ENCODE assay signal across 25 cellular contexts in genomic region chr15:62962101-62962995, GRCh38.
DNase-seq lines count a peak whose midpoint lies in the region.
"Had no signal": no experiment of that assay in that cellular context is flagged by ENCODE, and none has a peak within 500 bp of the region (broad histone marks: within the 10 kb centered on the region; RNA-seq: fewer than 3 reads in every experiment).

No MANE protein-coding gene starts in this region.

- H3K27me3 Mint-ChIP-seq in T-helper 2 cell treated with Interferon-gamma antibody and Interleukin-4, amounts not matched to agents 5 μg/mL and 100 μg/mL, for 36 hours (ENCODE audit: low read depth) = peaks cover 5% of the 10 kb centered on the region
- no peaks in the 10 kb centered on the region for H3K27me3 Mint-ChIP-seq in activated naive CD4-positive, alpha-beta T cell treated with anti-CD3 and anti-CD28 coated beads for 36 hours (ENCODE audit: low read depth)

- no peak overlapping the region for H3K9ac ChIP-seq in neuronal stem cell (ENCODE audit: low read depth, low read length, poor library complexity)
- H3K9ac ChIP-seq: GM23248 had no signal

- H3K14ac ChIP-seq in neuronal stem cell (ENCODE audit: low read length) = no peak overlapping the region

- no peak overlapping the region for H3K4me3 ChIP-seq in SJCRH30
- no peak overlapping the region for H3K4me3 ChIP-seq in neuronal stem cell (ENCODE audit: low read length in 2 of 2)
- H3K4me3 ChIP-seq: GM23248, Peyer's patch had no signal

- no CpG with 5 or more reads among the region's 19 CpGs for WGBS in neuronal stem cell (ENCODE audit: extremely low coverage in 2 of 2, insufficient read length in 2 of 2, insufficient replicate concordance in 1 of 2), 2 donors

- peak overlapping the region; percentile 51 for H2BK15ac ChIP-seq in neuronal stem cell (ENCODE audit: low read length)

- peaks cover 32% of the 10 kb centered on the region for H3K4me1 ChIP-seq in SJCRH30
- H3K4me1 ChIP-seq in neuronal stem cell (ENCODE audit: control insufficient read depth in 2 of 2, insufficient read depth in 1 of 2, low read depth in 1 of 2, low read length in 2 of 2) = peaks cover 4 to 14% of the 10 kb centered on the region in 2 donors
- H3K4me1 ChIP-seq: Peyer's patch had no signal

- H3K4me3 Mint-ChIP-seq in T-helper 2 cell treated with Interferon-gamma antibody and Interleukin-4, amounts not matched to agents 5 μg/mL and 100 μg/mL, for 36 hours = no peak overlapping the region
- H3K4me3 Mint-ChIP-seq in activated naive CD4-positive, alpha-beta T cell treated with anti-CD3 and anti-CD28 coated beads for 36 hours = no peak overlapping the region
- H3K4me3 Mint-ChIP-seq: B cell; CD14-positive monocyte; T-helper 1 cell treated with Interleukin-12 subunit alpha and Interleukin-12 subunit beta and Interleukin-4 antibody, amounts not matched to agents 30 μg/mL and 1 μg/mL, for 36 hours had no signal

- H2AFZ ChIP-seq in neuronal stem cell (ENCODE audit: low read length) = no peak overlapping the region
- H2AFZ ChIP-seq: GM23248 had no signal

- no peaks in the 10 kb centered on the region for H3K27me3 ChIP-seq in SJCRH30
- H3K27me3 ChIP-seq in neuronal stem cell (ENCODE audit: control insufficient read depth in 3 of 3, insufficient read depth in 3 of 3, low read depth in 1 of 3, low read length in 3 of 3) = peaks cover 0 to 10% (median 0%) of the 10 kb centered on the region in 3 experiments
- H3K27me3 ChIP-seq: Peyer's patch had no signal

- no peaks in the 10 kb centered on the region for H3K36me3 Mint-ChIP-seq in T-helper 2 cell treated with Interferon-gamma antibody and Interleukin-4, amounts not matched to agents 5 μg/mL and 100 μg/mL, for 36 hours (ENCODE audit: low read depth)
- H3K36me3 Mint-ChIP-seq in activated naive CD4-positive, alpha-beta T cell treated with anti-CD3 and anti-CD28 coated beads for 36 hours (ENCODE audit: low read depth) = no peaks in the 10 kb centered on the region
- H3K36me3 Mint-ChIP-seq: CD14-positive monocyte had no signal

- peak; percentile 6 for DNase-seq in NCI-H2227 (lab: John Stamatoyannopoulos, UW; ENCODE audit: unreplicated experiment)
- DNase-seq in NCI-H2227 treated with DMSO at 0.1 percent for 48 hours (lab: John Stamatoyannopoulos, UW) = no peak
- peak; percentile 39 for DNase-seq in AG20443 (ENCODE audit: low spot score)
- peak; percentile 79 to 85 for DNase-seq in SJCRH30
- no peak for DNase-seq in neuronal stem cell (ENCODE audit: low spot score)
- DNase-seq in T-helper 2 cell treated with Interferon-gamma antibody and Interleukin-4, amounts not matched to agents 5 μg/mL and 100 μg/mL, for 36 hours (ENCODE audit: low spot score) = no peak
- DNase-seq in activated naive CD4-positive, alpha-beta T cell treated with anti-CD3 and anti-CD28 coated beads for 36 hours = no peak
- no peak for DNase-seq in NCI-H2107 treated with DMSO at 0.1 percent for 48 hours (lab: John Stamatoyannopoulos, UW; ENCODE audit: unreplicated experiment)
- DNase-seq: EL; GF-D8; GM23248; KG1; MV-4-11; NCI-H1105 treated with DMSO at 0.1 percent for 48 hours; NCI-H1694; NCI-H2081; NCI-H2171 treated with DMSO at 0.1 percent for 48 hours; NCI-H446 treated with DMSO at 0.1 percent for 48 hours; NCI-H526 treated with DMSO at 0.1 percent for 48 hours; NK-92 treated with Interleukin-12 subunit alpha and Interleukin-12 subunit beta, amount 100 ng/mL, for 24 hours; Peyer's patch had no signal

- CTCF ChIA-PET in activated naive CD4-positive, alpha-beta T cell treated with anti-CD3 and anti-CD28 coated beads for 36 hours (lab: Charles Lee) = interaction anchor here (0.6 kb wide), 2 partner anchors 263 to 498 kb away, joined by 3 read pairs; no protein-coding TSS in a partner anchor

- H3K4me2 ChIP-seq in neuronal stem cell (ENCODE audit: insufficient read depth, low read length, poor library complexity, severe bottlenecking) = no peak overlapping the region

- H3K4me1 Mint-ChIP-seq in T-helper 2 cell treated with Interferon-gamma antibody and Interleukin-4, amounts not matched to agents 5 μg/mL and 100 μg/mL, for 36 hours (ENCODE audit: low read depth) = no peaks in the 10 kb centered on the region
- no peaks in the 10 kb centered on the region for H3K4me1 Mint-ChIP-seq in activated naive CD4-positive, alpha-beta T cell treated with anti-CD3 and anti-CD28 coated beads for 36 hours (ENCODE audit: low read depth)
- H3K4me1 Mint-ChIP-seq: B cell, CD14-positive monocyte had no signal

- no peaks in the 10 kb centered on the region for H3K79me1 ChIP-seq in neuronal stem cell (ENCODE audit: low read depth, low read length)

- peak overlapping the region; percentile 87 for H4K91ac ChIP-seq in neuronal stem cell (ENCODE audit: low read depth, low read length, poor library complexity)

- no peak overlapping the region for H2BK120ac ChIP-seq in neuronal stem cell (ENCODE audit: low read depth, low read length)

- no peaks in the 10 kb centered on the region for H3K9me3 ChIP-seq in SJCRH30 (replicated peaks)
- H3K9me3 ChIP-seq in neuronal stem cell (replicated peaks in 1 of 2; ENCODE audit: control insufficient read depth in 2 of 2, insufficient read depth in 1 of 2, low read depth in 1 of 2, low read length in 2 of 2) = no peaks in the 10 kb centered on the region
- H3K9me3 ChIP-seq: Peyer's patch had no signal

- peak overlapping the region; percentile 88 for H3K18ac ChIP-seq in neuronal stem cell (ENCODE audit: low read length)

- H3K9me3 Mint-ChIP-seq in T-helper 2 cell treated with Interferon-gamma antibody and Interleukin-4, amounts not matched to agents 5 μg/mL and 100 μg/mL, for 36 hours = no peaks in the 10 kb centered on the region
- no peaks in the 10 kb centered on the region for H3K9me3 Mint-ChIP-seq in activated naive CD4-positive, alpha-beta T cell treated with anti-CD3 and anti-CD28 coated beads for 36 hours
- H3K9me3 Mint-ChIP-seq: T-helper 1 cell treated with Interleukin-12 subunit alpha and Interleukin-12 subunit beta and Interleukin-4 antibody, amounts not matched to agents 30 μg/mL and 1 μg/mL, for 36 hours had no signal

- peak overlapping the region; percentile 89 for H4K8ac ChIP-seq in neuronal stem cell (ENCODE audit: low read depth, low read length)

- no peaks in the 10 kb centered on the region for H3K36me3 ChIP-seq in SJCRH30
- H3K36me3 ChIP-seq in neuronal stem cell (replicated peaks in 1 of 2; ENCODE audit: control insufficient read depth in 2 of 2, insufficient read depth in 2 of 2, low read length in 2 of 2) = no peaks in the 10 kb centered on the region
- H3K36me3 ChIP-seq: Peyer's patch had no signal

- H3K4ac ChIP-seq in neuronal stem cell (ENCODE audit: low read length) = no peak overlapping the region

- no peak overlapping the region for H2BK12ac ChIP-seq in neuronal stem cell (ENCODE audit: low read length)

- intact Hi-C loops in activated naive CD4-positive, alpha-beta T cell treated with anti-CD3 and anti-CD28 coated beads for 36 hours (cut with micrococcal nuclease) = no loop called here

- peak overlapping the region; percentile 68 for H3K23ac ChIP-seq in neuronal stem cell (ENCODE audit: low read depth, low read length, poor library complexity)

- H2AK5ac ChIP-seq in neuronal stem cell (ENCODE audit: low read depth, low read length) = peak overlapping the region; percentile 3

- no peak overlapping the region for H3K27ac Mint-ChIP-seq in T-helper 2 cell treated with Interferon-gamma antibody and Interleukin-4, amounts not matched to agents 5 μg/mL and 100 μg/mL, for 36 hours
- no peak overlapping the region for H3K27ac Mint-ChIP-seq in activated naive CD4-positive, alpha-beta T cell treated with anti-CD3 and anti-CD28 coated beads for 36 hours
- H3K27ac Mint-ChIP-seq: B cell; T-helper 1 cell treated with Interleukin-12 subunit alpha and Interleukin-12 subunit beta and Interleukin-4 antibody, amounts not matched to agents 30 μg/mL and 1 μg/mL, for 36 hours had no signal

- H3K27ac ChIP-seq in SJCRH30 (peak overlapping the region; percentile 18; the same call in 1 of the 2 replicates), neuronal stem cell (replicated peaks; ENCODE audit: low read length) (no peak overlapping the region)
- H3K27ac ChIP-seq: 22Rv1, GM23248, Peyer's patch had no signal

- peak overlapping the region; percentile 1 for H2BK5ac ChIP-seq in neuronal stem cell (ENCODE audit: low read length)

Comparison
In these comparisons a context has a peak if more than half of its experiments do, and no peak if none do; other contexts are left out.
1. DNase-seq: peak in NCI-H2227 (single experiment), AG20443 (single experiment) and SJCRH30 (2 of 2); none in NCI-H2227 treated with DMSO at 0.1 percent for 48 hours (single experiment), neuronal stem cell (single experiment), T-helper 2 cell treated with Interferon-gamma antibody and Interleukin-4, amounts not matched to agents 5 μg/mL and 100 μg/mL, for 36 hours (single experiment), activated naive CD4-positive, alpha-beta T cell treated with anti-CD3 and anti-CD28 coated beads for 36 hours (single experiment) and NCI-H2107 treated with DMSO at 0.1 percent for 48 hours (single experiment).